1 cellular context compared by ENCODE assay signal in genomic region chr10:119246862-119247549, GRCh38.
TF ChIP-seq lines count a peak whose summit lies in the region.

No MANE protein-coding gene starts in this region.

TF ChIP-seq in A549, 52 proteins besides CTCF, POLR2A, EP300 and RAD21 (continued from another document):
- TF ChIP-seq RFX5 (IDR thresholded peaks at IDR 0.05) (no peak), JUNB (IDR thresholded peaks at IDR 0.05) (no peak), KDM5A (IDR thresholded peaks at IDR 0.05) (no peak), RNF2 (IDR thresholded peaks at IDR 0.05; ENCODE audit: borderline replicate concordance, low read depth) (no peak), MYC (IDR thresholded peaks at IDR 0.05; ENCODE audit: borderline replicate concordance, low read length) (no peak)
